8 cellular contexts compared by ENCODE assay signal in the genomic region with DNA sequence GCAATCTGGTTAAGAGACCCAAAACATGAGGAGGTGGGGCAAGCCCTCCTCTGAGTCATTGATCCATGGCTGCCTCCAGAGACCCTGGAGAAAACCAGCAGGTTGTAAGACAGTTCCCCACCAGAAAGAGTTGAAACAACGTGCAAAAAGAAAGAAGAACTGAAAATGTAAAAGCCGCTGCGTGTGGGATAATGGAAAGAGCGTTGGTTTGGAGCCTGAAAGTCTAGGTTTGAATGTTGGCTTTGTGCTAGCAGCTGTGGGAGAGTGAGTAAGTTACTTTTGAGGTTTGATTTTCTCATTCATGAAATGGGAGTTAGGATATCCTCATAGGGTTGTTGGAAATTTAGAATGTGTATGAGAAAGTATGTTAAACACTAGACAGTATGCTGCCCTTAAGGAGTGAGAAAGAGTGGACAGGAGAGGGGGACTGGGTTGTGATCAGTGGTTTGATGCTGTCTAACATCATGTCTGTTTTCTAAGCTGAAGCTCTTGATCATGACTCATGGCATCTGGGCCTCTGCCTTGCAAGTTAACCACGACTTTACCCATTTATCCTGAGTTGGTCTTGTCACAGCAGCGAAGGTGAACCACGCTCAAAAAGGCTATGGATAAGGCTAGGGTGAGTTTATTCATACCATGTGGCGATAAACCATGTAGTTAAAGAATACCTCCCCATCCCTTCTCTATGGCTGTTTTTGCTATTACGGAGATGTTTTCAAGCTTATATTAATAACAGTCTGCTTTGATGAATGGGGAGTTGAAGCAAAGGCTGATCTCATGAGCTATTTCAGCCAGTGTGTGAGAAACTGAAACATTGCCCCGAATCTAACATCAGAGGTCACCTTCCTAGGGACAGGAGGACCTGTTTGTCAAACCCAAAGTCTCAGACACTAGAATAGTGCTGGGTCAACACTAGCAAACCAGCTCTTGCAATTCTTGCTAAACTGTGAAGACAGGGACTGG.
DNase-seq lines count a peak whose midpoint lies in the region; ATAC-seq and TF ChIP-seq lines count a peak whose summit lies in the region.

No MANE protein-coding gene starts in this region.

- H3K9me3 Mint-ChIP-seq in stimulated activated naive CD8-positive, alpha-beta T cell treated with anti-CD3 and anti-CD28 coated beads, Interleukin-15, amount 100 ng/mL, for 72 hours, result no peaks in the 10 kb centered on the region

- peaks cover 6% of the 10 kb centered on the region for H3K4me1 Mint-ChIP-seq in stimulated activated naive CD8-positive, alpha-beta T cell treated with anti-CD3 and anti-CD28 coated beads, Interleukin-15, amount 100 ng/mL, for 72 hours

- H3K27me3 Mint-ChIP-seq in stimulated activated naive CD8-positive, alpha-beta T cell treated with anti-CD3 and anti-CD28 coated beads, Interleukin-15, amount 100 ng/mL, for 72 hours, result peaks cover 24% of the 10 kb centered on the region

- peak; percentile 77 for ATAC-seq in HG03045 (IDR thresholded peaks at IDR 0.05; ENCODE audit: unreplicated experiment)
- ATAC-seq in SK-N-SH treated with all-trans-retinoic acid at 6 μM for 48 hours, result peak; percentile 61
- peak; percentile 66 for ATAC-seq in stimulated activated naive CD8-positive, alpha-beta T cell treated with anti-CD3 and anti-CD28 coated beads, Interleukin-15, amount 100 ng/mL, for 72 hours

- no peak overlapping the region for H3K4me3 Mint-ChIP-seq in stimulated activated naive CD8-positive, alpha-beta T cell treated with anti-CD3 and anti-CD28 coated beads, Interleukin-15, amount 100 ng/mL, for 72 hours

- DNase-seq in stimulated activated CD4-positive, alpha-beta T cell treated with anti-CD3 and anti-CD28 coated beads, Interleukin-1b, Interleukin-23, amount 100 ng/mL, for 48 hours, result peak; percentile 19
- no peak for DNase-seq in stimulated activated CD4-positive, alpha-beta T cell treated with anti-CD3 and anti-CD28 coated beads, Interleukin-4, amount 100 ng/mL, for 4 hours
- DNase-seq in stimulated activated naive CD8-positive, alpha-beta T cell treated with anti-CD3 and anti-CD28 coated beads, Interleukin-15, amount 100 ng/mL, for 72 hours, result no peak
- no peak for DNase-seq in NCI-H1694 (lab: John Stamatoyannopoulos, UW)
- no peak for DNase-seq in SW480 (ENCODE audit: low spot score)
- DNase-seq in effector CD8-positive, alpha-beta T cell (lab: John Stamatoyannopoulos, UW), result no peak

- H3K27ac Mint-ChIP-seq in stimulated activated naive CD8-positive, alpha-beta T cell treated with anti-CD3 and anti-CD28 coated beads, Interleukin-15, amount 100 ng/mL, for 72 hours, result no peak overlapping the region

TF ChIP-seq in SK-N-SH treated with all-trans-retinoic acid at 6 μM for 48 hours, 23 proteins besides CTCF, POLR2A, EP300 and RAD21:
- TF ChIP-seq RARB (CRISPR knock-in tag; IDR thresholded peaks at IDR 0.05) (no peak), TCF4 (CRISPR knock-in tag; IDR thresholded peaks at IDR 0.05; ENCODE audit: borderline replicate concordance) (no peak), TOX (CRISPR knock-in tag; IDR thresholded peaks at IDR 0.05; ENCODE audit: borderline replicate concordance) (no peak), GLIS3 (CRISPR knock-in tag; IDR thresholded peaks at IDR 0.05) (no peak), ZFP3 (CRISPR knock-in tag; IDR thresholded peaks at IDR 0.05) (no peak), ZC3H10 (CRISPR knock-in tag; IDR thresholded peaks at IDR 0.05) (no peak), PPARA (CRISPR knock-in tag; IDR thresholded peaks at IDR 0.05; ENCODE audit: borderline replicate concordance) (no peak), ZNF8 (CRISPR knock-in tag; IDR thresholded peaks at IDR 0.05) (no peak), ARNTL (CRISPR knock-in tag; IDR thresholded peaks at IDR 0.05; ENCODE audit: borderline replicate concordance, low read depth) (no peak)
- TF ChIP-seq, protein P1, sequence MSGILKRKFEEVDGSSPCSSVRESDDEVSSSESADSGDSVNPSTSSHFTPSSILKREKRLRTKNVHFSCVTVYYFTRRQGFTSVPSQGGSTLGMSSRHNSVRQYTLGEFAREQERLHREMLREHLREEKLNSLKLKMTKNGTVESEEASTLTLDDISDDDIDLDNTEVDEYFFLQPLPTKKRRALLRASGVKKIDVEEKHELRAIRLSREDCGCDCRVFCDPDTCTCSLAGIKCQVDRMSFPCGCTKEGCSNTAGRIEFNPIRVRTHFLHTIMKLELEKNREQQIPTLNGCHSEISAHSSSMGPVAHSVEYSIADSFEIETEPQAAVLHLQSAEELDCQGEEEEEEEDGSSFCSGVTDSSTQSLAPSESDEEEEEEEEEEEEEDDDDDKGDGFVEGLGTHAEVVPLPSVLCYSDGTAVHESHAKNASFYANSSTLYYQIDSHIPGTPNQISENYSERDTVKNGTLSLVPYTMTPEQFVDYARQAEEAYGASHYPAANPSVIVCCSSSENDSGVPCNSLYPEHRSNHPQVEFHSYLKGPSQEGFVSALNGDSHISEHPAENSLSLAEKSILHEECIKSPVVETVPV (CRISPR knock-in tag; IDR thresholded peaks at IDR 0.05), result no peak
